ENCODE assay signal across 1 cellular context in genomic region chr1:15717418-15718131, GRCh38.
TF ChIP-seq lines count a peak whose summit lies in the region.

No MANE protein-coding gene starts in this region.

TF ChIP-seq in K562, 482 proteins besides CTCF, POLR2A, EP300 and RAD21:
- no peak for TF ChIP-seq NFE2L1 (tag; IDR thresholded peaks at IDR 0.05; ENCODE audit: borderline replicate concordance, low read depth)
- no peak for TF ChIP-seq HCFC1 (IDR thresholded peaks at IDR 0.05; ENCODE audit: low read depth, low read length)
- TF ChIP-seq HNRNPLL (IDR thresholded peaks at IDR 0.05; ENCODE audit: low read depth, low read length, poor library complexity, severe bottlenecking) = no peak
- TF ChIP-seq PPARD (CRISPR knock-in tag; IDR thresholded peaks at IDR 0.05) = no peak
- no peak for TF ChIP-seq SRF (CRISPR knock-in tag; IDR thresholded peaks at IDR 0.05)
- no peak for TF ChIP-seq ZBTB34 (CRISPR knock-in tag; IDR thresholded peaks at IDR 0.05)
- no peak for TF ChIP-seq TGIF2 (CRISPR knock-in tag; IDR thresholded peaks at IDR 0.05)
- no peak for TF ChIP-seq MAFF (IDR thresholded peaks at IDR 0.05; ENCODE audit: low read length)
TF ChIP-seq in K562: peak in this region for 0.
